ENCODE assay signal across 8 cellular contexts in genomic region chr17:75877752-75878173, GRCh38. TPM values are rescaled to one million over a fixed set of nuclear protein-coding genes. Genes with fewer than 3 reads are reported as not detected.
A peak's percentile ranks its signal among the peaks of the same experiment; 100 is the strongest.
DNase-seq lines count a peak whose midpoint lies in the region; ATAC-seq and TF ChIP-seq lines count a peak whose summit lies in the region.

No MANE protein-coding gene starts in this region.

- peak; percentile 82 for DNase-seq in Caki2 (ENCODE audit: low read depth)
- DNase-seq in HEK293T (ENCODE audit: extremely low spot score): peak; percentile 85
- peak; percentile 69 for DNase-seq in NCI-H460 (ENCODE audit: extremely low read depth, low read depth)
- DNase-seq in activated CD8-positive, alpha-beta T cell treated with anti-CD3 and anti-CD28 coated beads for 36 hours: peak; percentile 81
- peak; percentile 59 for DNase-seq in effector CD4-positive, alpha-beta T cell
- peak; percentile 82 for DNase-seq in mesenchymal stem cell
- peak; percentile 38 to 43 for DNase-seq in stimulated activated CD8-positive, alpha-beta memory T cell treated with anti-CD3 and anti-CD28 coated beads, Interleukin-4, amount 100 ng/mL, for 4 hours (ENCODE audit: low read depth in 2 of 2, low spot score in 1 of 2)

- H3K4ac ChIP-seq in mesenchymal stem cell (ENCODE audit: low read depth in 1 of 2, low read length in 2 of 2): peak overlapping the region; percentile 0 to 97

- H3K9me3 ChIP-seq in mesenchymal stem cell (ENCODE audit: control insufficient read depth, low read length): no peaks in the 10 kb centered on the region

- H3K4me3 ChIP-seq in mesenchymal stem cell (ENCODE audit: insufficient read depth in 1 of 2, low read depth in 1 of 2, low read length in 2 of 2): peak overlapping the region; percentile 57 to 92

- no peaks in the 10 kb centered on the region for H3K27me3 Mint-ChIP-seq in activated CD8-positive, alpha-beta T cell treated with anti-CD3 and anti-CD28 coated beads for 36 hours

- peaks cover 10% of the 10 kb centered on the region for H3K79me1 ChIP-seq in mesenchymal stem cell (replicated peaks; ENCODE audit: low read length, poor library complexity, severe bottlenecking)

- peak; percentile 65 for ATAC-seq in activated CD8-positive, alpha-beta T cell treated with anti-CD3 and anti-CD28 coated beads for 36 hours
- ATAC-seq in GM21367 (IDR thresholded peaks at IDR 0.05; ENCODE audit: unreplicated experiment): no peak

- H3K9ac ChIP-seq in mesenchymal stem cell (ENCODE audit: low read length): peak overlapping the region; percentile 98

- peak overlapping the region; percentile 61 for H3K27ac ChIP-seq in mesenchymal stem cell (ENCODE audit: low read length, poor library complexity, severe bottlenecking)

- peaks cover 3% of the 10 kb centered on the region for H3K36me3 Mint-ChIP-seq in activated CD8-positive, alpha-beta T cell treated with anti-CD3 and anti-CD28 coated beads for 36 hours (ENCODE audit: low read depth)

- CTCF ChIA-PET in HEK293T (lab: Yijun Ruan, JAX): interaction anchor here (0.9 to 1.5 kb wide), 4 partner anchors 17 to 22 kb away, joined by 3 to 10 read pairs (median 6); no protein-coding TSS in a partner anchor
- CTCF ChIA-PET in activated CD8-positive, alpha-beta T cell treated with anti-CD3 and anti-CD28 coated beads for 36 hours (lab: Charles Lee): interaction anchor here (0.7 to 9.5 kb wide), 21 partner anchors 8 to 508 kb away, joined by 3 to 107 read pairs (median 4); partner anchors contain the start of genes TRIM65, UNK and WBP2

- H3K18ac ChIP-seq in mesenchymal stem cell (ENCODE audit: low read depth in 1 of 2, low read length in 2 of 2): peak overlapping the region; percentile 93 to 99

- peaks cover 23 to 25% of the 10 kb centered on the region in 2 experiments for H3K36me3 ChIP-seq in mesenchymal stem cell (ENCODE audit: control insufficient read depth in 1 of 2, insufficient read depth in 2 of 2, low read depth in 1 of 2, low read length in 2 of 2)

- H3K27me3 ChIP-seq in mesenchymal stem cell (ENCODE audit: control insufficient read depth in 1 of 2, insufficient read depth in 1 of 2, low read length in 2 of 2): peaks cover 0 to 3% of the 10 kb centered on the region in 2 experiments

- peaks cover 25% of the 10 kb centered on the region for H3K4me1 Mint-ChIP-seq in activated CD8-positive, alpha-beta T cell treated with anti-CD3 and anti-CD28 coated beads for 36 hours (ENCODE audit: low read depth)

- H3K9me3 Mint-ChIP-seq in activated CD8-positive, alpha-beta T cell treated with anti-CD3 and anti-CD28 coated beads for 36 hours: no peaks in the 10 kb centered on the region

- H4K8ac ChIP-seq in mesenchymal stem cell (ENCODE audit: low read length): peak overlapping the region; percentile 92

- peak overlapping the region; percentile 5 for H4K91ac ChIP-seq in mesenchymal stem cell (ENCODE audit: low read length)

- H2BK5ac ChIP-seq in mesenchymal stem cell (ENCODE audit: low read depth, low read length, poor library complexity, severe bottlenecking): no peak overlapping the region

- H3K4me3 Mint-ChIP-seq in activated CD8-positive, alpha-beta T cell treated with anti-CD3 and anti-CD28 coated beads for 36 hours: peak overlapping the region; percentile 80

- peak overlapping the region; percentile 33 to 70 for H2BK12ac ChIP-seq in mesenchymal stem cell (ENCODE audit: low read length in 2 of 2)

- peak overlapping the region; percentile 21 for H2BK120ac ChIP-seq in mesenchymal stem cell (ENCODE audit: low read depth, low read length)

- peak; percentile 67 for TF ChIP-seq CTCF in activated CD8-positive, alpha-beta T cell treated with anti-CD3 and anti-CD28 coated beads for 36 hours (IDR thresholded peaks at IDR 0.05)

- H3K23ac ChIP-seq in mesenchymal stem cell (ENCODE audit: low read length in 2 of 2): peak overlapping the region in 1 of 2 experiments; percentile 84

- under 1% methylated on average over 52 of the region's 56 CpGs for WGBS in mesenchymal stem cell

- POLR2A ChIA-PET in HEK293T (lab: Yijun Ruan, JAX): interaction anchor here (0.9 to 4.4 kb wide), 5 partner anchors 16 to 98 kb away, joined by 3 to 26 read pairs (median 4); partner anchors contain the start of genes TRIM65 and WBP2
- POLR2A ChIA-PET in activated CD8-positive, alpha-beta T cell treated with anti-CD3 and anti-CD28 coated beads for 36 hours (lab: Charles Lee): interaction anchor here (0.9 to 6.5 kb wide), 7 partner anchors 8 to 45 kb away, joined by 3 to 100 read pairs (median 6); partner anchors contain the start of genes MRPL38, TRIM65 and WBP2

- H2AFZ ChIP-seq in mesenchymal stem cell (ENCODE audit: low read depth, low read length): peak overlapping the region; percentile 49

- in situ Hi-C loops in Caki2 (cut with HindIII; ENCODE audit: low pct_unique_long_range_greater_than_20kb, low sequenced_read_pairs): no loop called here

- no peak overlapping the region for H2AK5ac ChIP-seq in mesenchymal stem cell (ENCODE audit: low read length, severe bottlenecking)

- peak overlapping the region; percentile 88 for H3K27ac Mint-ChIP-seq in activated CD8-positive, alpha-beta T cell treated with anti-CD3 and anti-CD28 coated beads for 36 hours

- H3K14ac ChIP-seq in mesenchymal stem cell (ENCODE audit: low read length in 2 of 2): peak overlapping the region in 1 of 2 experiments; percentile 97

- H3K4me1 ChIP-seq in mesenchymal stem cell (ENCODE audit: control insufficient read depth, insufficient read depth, low read depth, low read length): peaks cover 45% of the 10 kb centered on the region

- H2BK15ac ChIP-seq in mesenchymal stem cell (ENCODE audit: low read depth, poor library complexity, severe bottlenecking): peak overlapping the region; percentile 30

- H3K4me2 ChIP-seq in mesenchymal stem cell (ENCODE audit: low read length, poor library complexity, severe bottlenecking): peak overlapping the region; percentile 36

- intact Hi-C loops in activated CD8-positive, alpha-beta T cell treated with anti-CD3 and anti-CD28 coated beads for 36 hours (cut with micrococcal nuclease): no loop called here

TF ChIP-seq in HEK293T, 16 proteins besides CTCF, POLR2A, EP300 and RAD21:
- TF ChIP-seq FOXA1 (IDR thresholded peaks at IDR 0.05) (no peak), ARNT (IDR thresholded peaks at IDR 0.05) (0 out of 2 replicates have a peak, but pooled peaks have one; percentile 34)

RNA-seq across cellular contexts. Expression of gene TRIM47, which starts 0.6 kb away (rescaled TPM):
- 73.4 and 102 TPM in 2 replicates for total RNA-seq in Caki2 (2014; rRNA removed; shearing (Covaris generic); ENCODE audit: low replicate concordance)
- 38.0 and 50.4 TPM in 2 replicates for total RNA-seq in NCI-H460 (2014; rRNA removed; shearing (Covaris generic))
- 49.4 and 66.1 TPM in 2 replicates for polyA plus RNA-seq in NCI-H460 (2014; cell fraction: nucleus; rRNA removed)
- total RNA-seq in activated CD8-positive, alpha-beta T cell treated with anti-CD3 and anti-CD28 coated beads for 36 hours: 10 to 100 TPM; 16.6 to 16.8 TPM
- 42.8 TPM for polyA plus RNA-seq in mesenchymal stem cell (2013, experiment 1 of 2)
- 46.1 TPM for polyA plus RNA-seq in mesenchymal stem cell (2013, experiment 2 of 2)

RNA-seq across cellular contexts. Expression of gene TRIM65, which starts 19.0 kb away (rescaled TPM):
- total RNA-seq in Caki2 (2014; rRNA removed; shearing (Covaris generic); ENCODE audit: low replicate concordance): 30.9 and 44.3 TPM in 2 replicates
- 30.2 and 32.0 TPM in 2 replicates for total RNA-seq in NCI-H460 (2014; rRNA removed; shearing (Covaris generic))
- polyA plus RNA-seq in NCI-H460 (2014; cell fraction: nucleus; rRNA removed): 59.4 and 77.6 TPM in 2 replicates
- 10 to 100 TPM; 37.1 to 42.2 TPM for total RNA-seq in activated CD8-positive, alpha-beta T cell treated with anti-CD3 and anti-CD28 coated beads for 36 hours
- 15.7 TPM for polyA plus RNA-seq in mesenchymal stem cell (2013, experiment 1 of 2)
- polyA plus RNA-seq in mesenchymal stem cell (2013, experiment 2 of 2): 15.2 TPM

RNA-seq across cellular contexts. Expression of gene WBP2, which starts 22.6 kb away (rescaled TPM):
- 16.9 and 25.7 TPM in 2 replicates for total RNA-seq in Caki2 (2014; rRNA removed; shearing (Covaris generic); ENCODE audit: low replicate concordance)
- 32.0 and 36.7 TPM in 2 replicates for total RNA-seq in NCI-H460 (2014; rRNA removed; shearing (Covaris generic))
- 16.1 and 18.5 TPM in 2 replicates for polyA plus RNA-seq in NCI-H460 (2014; cell fraction: nucleus; rRNA removed)
- total RNA-seq in activated CD8-positive, alpha-beta T cell treated with anti-CD3 and anti-CD28 coated beads for 36 hours: 10 to 100 TPM; 54.4 to 58.5 TPM
- 173 TPM for polyA plus RNA-seq in mesenchymal stem cell (2013, experiment 1 of 2)
- polyA plus RNA-seq in mesenchymal stem cell (2013, experiment 2 of 2): 171 TPM

RNA-seq across cellular contexts. Expression of gene MRPL38, which starts 26.9 kb away (rescaled TPM):
- 103 and 124 TPM in 2 replicates for total RNA-seq in Caki2 (2014; rRNA removed; shearing (Covaris generic); ENCODE audit: low replicate concordance)
- 42.6 and 43.0 TPM in 2 replicates for total RNA-seq in NCI-H460 (2014; rRNA removed; shearing (Covaris generic))
- 139 and 190 TPM in 2 replicates for polyA plus RNA-seq in NCI-H460 (2014; cell fraction: nucleus; rRNA removed)
- total RNA-seq in activated CD8-positive, alpha-beta T cell treated with anti-CD3 and anti-CD28 coated beads for 36 hours: 100 to 1,000 TPM; 117 to 126 TPM
- 44.2 TPM for polyA plus RNA-seq in mesenchymal stem cell (2013, experiment 1 of 2)
- 41.8 TPM for polyA plus RNA-seq in mesenchymal stem cell (2013, experiment 2 of 2)

RNA-seq across cellular contexts. Expression of gene UNC13D, which starts 33.6 kb away (rescaled TPM):
- 1.5 and 2.2 TPM in 2 replicates for total RNA-seq in Caki2 (2014; rRNA removed; shearing (Covaris generic); ENCODE audit: low replicate concordance)
- total RNA-seq in NCI-H460 (2014; rRNA removed; shearing (Covaris generic)): 0.57 and 0.66 TPM in 2 replicates
- polyA plus RNA-seq in NCI-H460 (2014; cell fraction: nucleus; rRNA removed): 1.2 and 1.6 TPM in 2 replicates
- 100 to 1,000 TPM; 136 to 144 TPM for total RNA-seq in activated CD8-positive, alpha-beta T cell treated with anti-CD3 and anti-CD28 coated beads for 36 hours
- polyA plus RNA-seq in mesenchymal stem cell (2013, experiment 1 of 2): 1.1 TPM
- polyA plus RNA-seq in mesenchymal stem cell (2013, experiment 2 of 2): 0.49 TPM
